1 cellular context compared by ENCODE assay signal in the genomic region with DNA sequence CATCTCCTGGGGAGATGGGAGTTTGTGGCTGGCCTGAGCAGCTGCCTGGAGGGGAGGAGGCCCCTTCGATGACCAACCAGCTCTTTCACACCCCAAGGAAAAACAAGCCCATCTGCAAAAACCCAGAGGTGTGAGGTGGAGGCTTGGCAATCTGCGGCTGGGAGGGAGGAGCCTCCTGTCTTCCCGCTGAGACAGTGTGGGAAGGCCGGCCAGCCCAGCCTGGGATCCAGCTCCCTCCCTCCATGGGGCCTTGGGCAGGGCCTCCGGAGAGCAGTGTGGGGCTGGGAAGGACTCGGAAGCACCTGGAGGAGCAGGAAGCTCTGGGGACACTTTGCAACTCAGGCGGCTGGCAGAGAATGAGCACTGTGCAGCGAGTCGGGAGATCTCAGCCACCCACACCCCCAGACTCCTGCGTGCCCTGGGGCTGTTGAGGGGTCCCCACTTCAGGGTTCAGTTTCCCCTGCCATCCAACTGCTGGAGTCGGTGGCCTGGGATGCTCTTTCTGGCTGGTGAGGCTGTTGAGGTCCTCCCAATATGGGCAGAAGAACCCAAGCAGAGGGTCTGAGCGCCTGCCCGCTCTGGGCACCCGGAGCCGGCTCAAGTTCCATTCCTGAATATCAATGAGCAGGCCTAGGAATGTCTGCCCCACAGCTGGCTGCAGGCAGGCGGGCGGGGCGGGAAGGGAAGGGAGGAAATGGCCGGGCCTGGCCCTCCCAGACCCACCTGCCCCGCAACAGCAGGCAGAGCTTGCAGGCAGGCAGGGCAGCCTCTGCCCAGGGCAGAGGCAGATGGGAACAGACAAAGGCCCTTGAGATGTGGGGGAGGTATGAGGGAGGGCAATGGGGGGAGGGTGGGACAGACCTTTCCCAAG.
TF ChIP-seq lines count a peak whose summit lies in the region.

No MANE protein-coding gene starts in this region.

TF ChIP-seq in GM23338, 12 proteins besides CTCF, POLR2A, EP300 and RAD21:
- TF ChIP-seq, protein P1, sequence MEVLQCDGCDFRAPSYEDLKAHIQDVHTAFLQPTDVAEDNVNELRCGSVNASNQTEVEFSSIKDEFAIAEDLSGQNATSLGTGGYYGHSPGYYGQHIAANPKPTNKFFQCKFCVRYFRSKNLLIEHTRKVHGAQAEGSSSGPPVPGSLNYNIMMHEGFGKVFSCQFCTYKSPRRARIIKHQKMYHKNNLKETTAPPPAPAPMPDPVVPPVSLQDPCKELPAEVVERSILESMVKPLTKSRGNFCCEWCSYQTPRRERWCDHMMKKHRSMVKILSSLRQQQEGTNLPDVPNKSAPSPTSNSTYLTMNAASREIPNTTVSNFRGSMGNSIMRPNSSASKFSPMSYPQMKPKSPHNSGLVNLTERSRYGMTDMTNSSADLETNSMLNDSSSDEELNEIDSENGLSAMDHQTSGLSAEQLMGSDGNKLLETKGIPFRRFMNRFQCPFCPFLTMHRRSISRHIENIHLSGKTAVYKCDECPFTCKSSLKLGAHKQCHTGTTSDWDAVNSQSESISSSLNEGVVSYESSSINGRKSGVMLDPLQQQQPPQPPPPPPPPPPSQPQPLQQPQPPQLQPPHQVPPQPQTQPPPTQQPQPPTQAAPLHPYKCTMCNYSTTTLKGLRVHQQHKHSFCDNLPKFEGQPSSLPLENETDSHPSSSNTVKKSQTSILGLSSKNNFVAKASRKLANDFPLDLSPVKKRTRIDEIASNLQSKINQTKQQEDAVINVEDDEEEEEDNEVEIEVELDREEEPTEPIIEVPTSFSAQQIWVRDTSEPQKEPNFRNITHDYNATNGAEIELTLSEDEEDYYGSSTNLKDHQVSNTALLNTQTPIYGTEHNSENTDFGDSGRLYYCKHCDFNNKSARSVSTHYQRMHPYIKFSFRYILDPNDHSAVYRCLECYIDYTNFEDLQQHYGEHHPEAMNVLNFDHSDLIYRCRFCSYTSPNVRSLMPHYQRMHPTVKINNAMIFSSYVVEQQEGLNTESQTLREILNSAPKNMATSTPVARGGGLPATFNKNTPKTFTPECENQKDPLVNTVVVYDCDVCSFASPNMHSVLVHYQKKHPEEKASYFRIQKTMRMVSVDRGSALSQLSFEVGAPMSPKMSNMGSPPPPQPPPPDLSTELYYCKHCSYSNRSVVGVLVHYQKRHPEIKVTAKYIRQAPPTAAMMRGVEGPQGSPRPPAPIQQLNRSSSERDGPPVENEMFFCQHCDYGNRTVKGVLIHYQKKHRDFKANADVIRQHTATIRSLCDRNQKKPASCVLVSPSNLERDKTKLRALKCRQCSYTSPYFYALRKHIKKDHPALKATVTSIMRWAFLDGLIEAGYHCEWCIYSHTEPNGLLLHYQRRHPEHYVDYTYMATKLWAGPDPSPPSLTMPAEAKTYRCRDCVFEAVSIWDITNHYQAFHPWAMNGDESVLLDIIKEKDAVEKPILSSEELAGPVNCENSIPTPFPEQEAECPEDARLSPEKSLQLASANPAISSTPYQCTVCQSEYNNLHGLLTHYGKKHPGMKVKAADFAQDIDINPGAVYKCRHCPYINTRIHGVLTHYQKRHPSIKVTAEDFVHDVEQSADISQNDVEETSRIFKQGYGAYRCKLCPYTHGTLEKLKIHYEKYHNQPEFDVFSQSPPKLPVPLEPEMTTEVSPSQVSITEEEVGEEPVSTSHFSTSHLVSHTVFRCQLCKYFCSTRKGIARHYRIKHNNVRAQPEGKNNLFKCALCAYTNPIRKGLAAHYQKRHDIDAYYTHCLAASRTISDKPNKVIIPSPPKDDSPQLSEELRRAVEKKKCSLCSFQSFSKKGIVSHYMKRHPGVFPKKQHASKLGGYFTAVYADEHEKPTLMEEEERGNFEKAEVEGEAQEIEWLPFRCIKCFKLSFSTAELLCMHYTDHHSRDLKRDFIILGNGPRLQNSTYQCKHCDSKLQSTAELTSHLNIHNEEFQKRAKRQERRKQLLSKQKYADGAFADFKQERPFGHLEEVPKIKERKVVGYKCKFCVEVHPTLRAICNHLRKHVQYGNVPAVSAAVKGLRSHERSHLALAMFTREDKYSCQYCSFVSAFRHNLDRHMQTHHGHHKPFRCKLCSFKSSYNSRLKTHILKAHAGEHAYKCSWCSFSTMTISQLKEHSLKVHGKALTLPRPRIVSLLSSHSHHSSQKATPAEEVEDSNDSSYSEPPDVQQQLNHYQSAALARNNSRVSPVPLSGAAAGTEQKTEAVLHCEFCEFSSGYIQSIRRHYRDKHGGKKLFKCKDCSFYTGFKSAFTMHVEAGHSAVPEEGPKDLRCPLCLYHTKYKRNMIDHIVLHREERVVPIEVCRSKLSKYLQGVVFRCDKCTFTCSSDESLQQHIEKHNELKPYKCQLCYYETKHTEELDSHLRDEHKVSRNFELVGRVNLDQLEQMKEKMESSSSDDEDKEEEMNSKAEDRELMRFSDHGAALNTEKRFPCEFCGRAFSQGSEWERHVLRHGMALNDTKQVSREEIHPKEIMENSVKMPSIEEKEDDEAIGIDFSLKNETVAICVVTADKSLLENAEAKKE (CRISPR knock-in tag; IDR thresholded peaks at IDR 0.05) = peak; percentile 36; the same call in 1 of the 2 replicates
- no peak for TF ChIP-seq CREB1 (CRISPR knock-in tag; IDR thresholded peaks at IDR 0.05; ENCODE audit: low read depth)
- TF ChIP-seq ETS1 (IDR thresholded peaks at IDR 0.05) = no peak
- TF ChIP-seq, protein P2, sequence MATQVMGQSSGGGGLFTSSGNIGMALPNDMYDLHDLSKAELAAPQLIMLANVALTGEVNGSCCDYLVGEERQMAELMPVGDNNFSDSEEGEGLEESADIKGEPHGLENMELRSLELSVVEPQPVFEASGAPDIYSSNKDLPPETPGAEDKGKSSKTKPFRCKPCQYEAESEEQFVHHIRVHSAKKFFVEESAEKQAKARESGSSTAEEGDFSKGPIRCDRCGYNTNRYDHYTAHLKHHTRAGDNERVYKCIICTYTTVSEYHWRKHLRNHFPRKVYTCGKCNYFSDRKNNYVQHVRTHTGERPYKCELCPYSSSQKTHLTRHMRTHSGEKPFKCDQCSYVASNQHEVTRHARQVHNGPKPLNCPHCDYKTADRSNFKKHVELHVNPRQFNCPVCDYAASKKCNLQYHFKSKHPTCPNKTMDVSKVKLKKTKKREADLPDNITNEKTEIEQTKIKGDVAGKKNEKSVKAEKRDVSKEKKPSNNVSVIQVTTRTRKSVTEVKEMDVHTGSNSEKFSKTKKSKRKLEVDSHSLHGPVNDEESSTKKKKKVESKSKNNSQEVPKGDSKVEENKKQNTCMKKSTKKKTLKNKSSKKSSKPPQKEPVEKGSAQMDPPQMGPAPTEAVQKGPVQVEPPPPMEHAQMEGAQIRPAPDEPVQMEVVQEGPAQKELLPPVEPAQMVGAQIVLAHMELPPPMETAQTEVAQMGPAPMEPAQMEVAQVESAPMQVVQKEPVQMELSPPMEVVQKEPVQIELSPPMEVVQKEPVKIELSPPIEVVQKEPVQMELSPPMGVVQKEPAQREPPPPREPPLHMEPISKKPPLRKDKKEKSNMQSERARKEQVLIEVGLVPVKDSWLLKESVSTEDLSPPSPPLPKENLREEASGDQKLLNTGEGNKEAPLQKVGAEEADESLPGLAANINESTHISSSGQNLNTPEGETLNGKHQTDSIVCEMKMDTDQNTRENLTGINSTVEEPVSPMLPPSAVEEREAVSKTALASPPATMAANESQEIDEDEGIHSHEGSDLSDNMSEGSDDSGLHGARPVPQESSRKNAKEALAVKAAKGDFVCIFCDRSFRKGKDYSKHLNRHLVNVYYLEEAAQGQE (IDR thresholded peaks at IDR 0.05; ENCODE audit: unreplicated experiment) = no peak
- TF ChIP-seq ZNF114 (CRISPR knock-in tag; IDR thresholded peaks at IDR 0.05) = no peak
- no peak for TF ChIP-seq EZH2 (IDR thresholded peaks at IDR 0.05; ENCODE audit: low read depth, unreplicated experiment)
